Comparison of ENCODE assay signal across 8 cellular contexts in genomic region chr3:62559831-62560445, GRCh38.
DNase-seq lines count a peak whose midpoint lies in the region; ATAC-seq and TF ChIP-seq lines count a peak whose summit lies in the region.
"Had no signal": no experiment of that assay in that cellular context is flagged by ENCODE, and none has a peak within 500 bp of the region (broad histone marks: within the 10 kb centered on the region; RNA-seq: fewer than 3 reads in every experiment).

No MANE protein-coding gene starts in this region.

- H3K9me3 ChIP-seq in psoas muscle = no peaks in the 10 kb centered on the region

- TF ChIP-seq POLR2A in erythroblast (IDR thresholded peaks at IDR 0.05; ENCODE audit: low read length) = no peak

- TF ChIP-seq CTCF in GM12874 (IDR thresholded peaks at IDR 0.05; ENCODE audit: insufficient read depth, low read depth, low read length) (peak; percentile 22; the same call in 1 of the 2 replicates), epithelial cell of esophagus (IDR thresholded peaks at IDR 0.05; ENCODE audit: insufficient read depth, low read depth, low read length, missing control alignments) (peak; percentile 65), psoas muscle (IDR thresholded peaks at IDR 0.05) (peak; percentile 12)

- no peak overlapping the region for H3K4me3 ChIP-seq in epithelial cell of esophagus (ENCODE audit: low read length)
- H3K4me3 ChIP-seq in psoas muscle = no peak overlapping the region

- no peak overlapping the region for H3K27ac ChIP-seq in psoas muscle

- H3K4me1 ChIP-seq in psoas muscle = no peaks in the 10 kb centered on the region

- intact Hi-C loops in psoas muscle (cut with DNase I) = loop anchor here in 1 of 2 donors (10.0 kb wide), 1 partner anchor 225 kb away; no protein-coding TSS in a partner anchor

- DNase-seq in NCI-H69 (lab: John Stamatoyannopoulos, UW) (peak; percentile 3), epithelial cell of esophagus (ENCODE audit: low read depth) (peak; percentile 49), psoas muscle (no peak), erythroblast (lab: John Stamatoyannopoulos, UW) (no peak), GF-D8 (lab: John Stamatoyannopoulos, UW) (no peak)
- DNase-seq in activated CD4-positive, alpha-beta T cell treated with anti-CD3 and anti-CD28 coated beads for 4 hours = no peak
- DNase-seq: activated CD4-positive, alpha-beta T cell treated with anti-CD3 and anti-CD28 coated beads for 48 hours had no signal

- WGBS in psoas muscle, 3 donors = 25 to 29% (median 27%) methylated on average over 2 of the region's 2 CpGs

- H3K27me3 ChIP-seq in psoas muscle (ENCODE audit: insufficient read depth in 3 of 3, low read length in 2 of 3) = peaks cover 0 to 3% (median 0%) of the 10 kb centered on the region in 3 donors

- H3K36me3 ChIP-seq in psoas muscle (ENCODE audit: insufficient read depth in 1 of 2, low read depth in 1 of 2) = no peaks in the 10 kb centered on the region

- no peak for ATAC-seq in psoas muscle

Comparison
In these comparisons a context has a peak if more than half of its experiments do, and no peak if none do; other contexts are left out.
1. CTCF ChIP-seq: peak in every context shown above with its lines; median percentile 65 in epithelial cell of esophagus; 22 in GM12874; 12 in psoas muscle.
2. DNase-seq: peak in NCI-H69 (single experiment) and epithelial cell of esophagus (single experiment); none in psoas muscle (0 of 2), erythroblast (0 of 2), activated CD4-positive, alpha-beta T cell treated with anti-CD3 and anti-CD28 coated beads for 4 hours (0 of 2) and GF-D8 (single experiment).